In genomic region chr4:3765271-3766206, GRCh38 we compare ENCODE assay signal across 8 cellular contexts.
A peak's percentile ranks its signal among the peaks of the same experiment; 100 is the strongest.
DNase-seq lines count a peak whose midpoint lies in the region; ATAC-seq and TF ChIP-seq lines count a peak whose summit lies in the region.

No MANE protein-coding gene starts in this region.

- in situ Hi-C loops in astrocyte of the cerebellum (cut with HindIII; ENCODE audit: low sequenced_read_pairs), result no loop called here

- ATAC-seq in HG03135 (IDR thresholded peaks at IDR 0.05; ENCODE audit: unreplicated experiment), result no peak

- DNase-seq in Ammon's horn (ENCODE audit: low spot score) (peak; percentile 62), HuH-7 (ENCODE audit: low spot score) (peak; percentile 89), astrocyte of the cerebellum (ENCODE audit: low read depth) (no peak), iPS-NIHi11 (ENCODE audit: low spot score) (peak; percentile 89), stromal cell of bone marrow (ENCODE audit: low read depth) (peak; percentile 38), middle frontal gyrus (ENCODE audit: extremely low spot score, low spot score) (no peak), AML-193 (lab: John Stamatoyannopoulos, UW) (no peak)

- TF ChIP-seq CTCF in astrocyte of the cerebellum (IDR thresholded peaks at IDR 0.05; ENCODE audit: low read depth, low read length, missing control alignments), result no peak

- peak overlapping the region; percentile 24 for H3K4me3 ChIP-seq in astrocyte of the cerebellum (ENCODE audit: low read depth, low read length)

Comparison
In these comparisons a context has a peak if more than half of its experiments do, and no peak if none do; other contexts are left out.
1. DNase-seq: peak in Ammon's horn (single experiment), HuH-7 (single experiment), iPS-NIHi11 (single experiment) and stromal cell of bone marrow (single experiment); none in astrocyte of the cerebellum (single experiment), middle frontal gyrus (single experiment) and AML-193 (0 of 2).